ENCODE assay signal across 14 cellular contexts in genomic region chr12:120928864-120929652, GRCh38. TPM values are rescaled to one million over a fixed set of nuclear protein-coding genes. Genes with fewer than 3 reads are reported as not detected.
DNase-seq lines count a peak whose midpoint lies in the region; ATAC-seq and TF ChIP-seq lines count a peak whose summit lies in the region.
"Had no signal": no experiment of that assay in that cellular context is flagged by ENCODE, and none has a peak within 500 bp of the region (broad histone marks: within the 10 kb centered on the region; RNA-seq: fewer than 3 reads in every experiment).

No MANE protein-coding gene starts in this region.

- dilution Hi-C loops in IMR-90 (cut with HindIII; ENCODE audit: low sequenced_read_pairs, unreplicated experiment), result no loop called here

- H2BK20ac ChIP-seq in IMR-90 (ENCODE audit: low read depth, low read length), result no peak overlapping the region

- no peak overlapping the region for H3K23ac ChIP-seq in IMR-90 (ENCODE audit: low read depth, low read length)

- H3K4me3 Mint-ChIP-seq in Caco-2 (ENCODE audit: unreplicated experiment), result peak overlapping the region; percentile 57
- H3K4me3 Mint-ChIP-seq in endodermal cell, result no peak overlapping the region
- no peak overlapping the region for H3K4me3 Mint-ChIP-seq in immature natural killer cell
- H3K4me3 Mint-ChIP-seq: T-helper 2 cell treated with Interferon-gamma antibody and Interleukin-4, amounts not matched to agents 5 μg/mL and 100 μg/mL, for 36 hours had no signal

- no peaks in the 10 kb centered on the region for H3K36me3 Mint-ChIP-seq in Caco-2 (ENCODE audit: insufficient read depth, unreplicated experiment)
- no peaks in the 10 kb centered on the region for H3K36me3 Mint-ChIP-seq in endodermal cell (ENCODE audit: low read depth)
- no peaks in the 10 kb centered on the region for H3K36me3 Mint-ChIP-seq in immature natural killer cell

- TF ChIP-seq POLR2A in IMR-90 (IDR thresholded peaks at IDR 0.05; ENCODE audit: low read depth, low read length) (no peak), gastroesophageal sphincter (IDR thresholded peaks at IDR 0.05) (no peak)

- TF ChIP-seq CTCF in Caco-2 (IDR thresholded peaks at IDR 0.05; ENCODE audit: insufficient read depth in 1 of 2, low read depth in 1 of 2, low read length in 1 of 2, severe bottlenecking in 1 of 2, unreplicated experiment in 1 of 2) (no peak), IMR-90 (conservative IDR thresholded peaks at IDR 0.05; ENCODE audit: low read depth, low read length) (no peak), endodermal cell (conservative IDR thresholded peaks at IDR 0.05) (no peak), mucosa of descending colon (IDR thresholded peaks at IDR 0.05) (no peak), gastroesophageal sphincter (IDR thresholded peaks at IDR 0.05) (no peak)

- POLR2A ChIA-PET in Caco-2 (lab: Charles Lee) (interaction anchor here (0.6 kb wide), 1 partner anchor 10 kb away, joined by 3 read pairs; no protein-coding TSS in a partner anchor), IMR-90 (lab: Charles Lee; ENCODE audit: unreplicated experiment) (no interaction called here)

- no peaks in the 10 kb centered on the region for H3K79me1 ChIP-seq in IMR-90 (ENCODE audit: low read depth in 1 of 2, low read length in 2 of 2)

- no peak overlapping the region for H3K56ac ChIP-seq in IMR-90 (ENCODE audit: extremely low read depth, insufficient read depth, low read length)

- H3K9ac ChIP-seq in IMR-90 (ENCODE audit: low read depth, low read length) (no peak overlapping the region), endodermal cell (ENCODE audit: extremely low read depth, low read length, poor library complexity, severe bottlenecking) (no peak overlapping the region)

- H2AK9ac ChIP-seq in IMR-90 (replicated peaks; ENCODE audit: low read depth, low read length, poor library complexity), result no peak overlapping the region

- no peak overlapping the region for H2AK5ac ChIP-seq in IMR-90 (ENCODE audit: low read depth, low read length)

- H3K27me3 Mint-ChIP-seq in Caco-2 (ENCODE audit: insufficient read depth, unreplicated experiment) (no peaks in the 10 kb centered on the region), endodermal cell (ENCODE audit: insufficient read depth) (peaks cover 2% of the 10 kb centered on the region), immature natural killer cell (ENCODE audit: low read depth in 3 of 3) (peaks cover 0 to 5% (median 2%) of the 10 kb centered on the region in 3 donors)

- H2BK5ac ChIP-seq in IMR-90 (ENCODE audit: low read depth, low read length, poor library complexity, severe bottlenecking), result no peak overlapping the region

- in situ Hi-C loops in IMR-90 (cut with MboI; ENCODE audit: low sequenced_read_pairs), result no loop called here

- 67% methylated on average over 1 of the region's 13 CpGs; no CpG with 5 or more reads in 1 of the 2 experiments for WGBS in IMR-90 (ENCODE audit: extremely low coverage in 2 of 2, insufficient read length in 1 of 2), 2 experiments
- WGBS in endodermal cell (ENCODE audit: insufficient coverage in 1 of 2, insufficient read length in 1 of 2), 2 experiments, result 82 to 84% methylated on average over 11 to 13 of the region's 13 CpGs
- WGBS in gastroesophageal sphincter (ENCODE audit: low coverage in 1 of 2), 2 donors, result 18% methylated on average over 3 of the region's 13 CpGs; no CpG with 5 or more reads in 1 of the 2 donors

- H3K4me1 Mint-ChIP-seq in Caco-2 (ENCODE audit: low read depth, unreplicated experiment) (peaks cover 15% of the 10 kb centered on the region), endodermal cell (peaks cover 9% of the 10 kb centered on the region), immature natural killer cell (no peaks in the 10 kb centered on the region)

- H3K27ac ChIP-seq in IMR-90 (ENCODE audit: insufficient read depth, low read length) (no peak overlapping the region), endodermal cell (ENCODE audit: low read depth, low read length) (peak overlapping the region; percentile 32), gastroesophageal sphincter (no peak overlapping the region)
- H3K27ac ChIP-seq: testis had no signal

- H3K9me3 Mint-ChIP-seq in Caco-2 (ENCODE audit: unreplicated experiment), result no peaks in the 10 kb centered on the region
- no peaks in the 10 kb centered on the region for H3K9me3 Mint-ChIP-seq in endodermal cell
- H3K9me3 Mint-ChIP-seq in immature natural killer cell, result no peaks in the 10 kb centered on the region
- H3K9me3 Mint-ChIP-seq: T-helper 2 cell treated with Interferon-gamma antibody and Interleukin-4, amounts not matched to agents 5 μg/mL and 100 μg/mL, for 36 hours had no signal

- H4K91ac ChIP-seq in IMR-90 (ENCODE audit: insufficient read depth, low read depth, low read length), result no peak overlapping the region

- intact Hi-C loops in Caco-2 (cut with micrococcal nuclease; ENCODE audit: unreplicated experiment), result no loop called here
- intact Hi-C loops in IMR-90 (cut with micrococcal nuclease), result no loop called here
- intact Hi-C loops in mucosa of descending colon (cut with DNase I, micrococcal nuclease), result no loop called here

- H2AFZ ChIP-seq in IMR-90 (replicated peaks; ENCODE audit: low read length, poor library complexity), result peak overlapping the region; percentile 72

- TF ChIP-seq RAD21 in IMR-90 (IDR thresholded peaks at IDR 0.05; ENCODE audit: low read length), result no peak

- TF ChIP-seq EP300 in gastroesophageal sphincter (IDR thresholded peaks at IDR 0.05), result no peak

- no peak overlapping the region for H4K8ac ChIP-seq in IMR-90 (ENCODE audit: low read depth in 2 of 2, low read length in 2 of 2)

- H3K27me3 ChIP-seq in Caco-2 (replicated peaks; ENCODE audit: control insufficient read depth, insufficient read depth, low read length), result no peaks in the 10 kb centered on the region
- H3K27me3 ChIP-seq in IMR-90 (ENCODE audit: control insufficient read depth, insufficient read depth, low read length), result no peaks in the 10 kb centered on the region; the same call in 1 of the 2 replicates
- H3K27me3 ChIP-seq in endodermal cell (ENCODE audit: control insufficient read depth, insufficient read depth, low read length, poor library complexity, severe bottlenecking), result no peaks in the 10 kb centered on the region
- H3K27me3 ChIP-seq in gastroesophageal sphincter, result no peaks in the 10 kb centered on the region
- H3K27me3 ChIP-seq: testis had no signal

- CTCF ChIA-PET in Caco-2 (lab: Charles Lee) (no interaction called here), IMR-90 (lab: Yijun Ruan, JAX) (no interaction called here)

- DNase-seq in Caco-2, result peak; percentile 72 to 85
- no peak for DNase-seq in IMR-90
- DNase-seq in endodermal cell, result peak; percentile 92
- peak; percentile 55 to 76 (median 59) for DNase-seq in mucosa of descending colon
- DNase-seq in activated CD8-positive, alpha-beta memory T cell treated with anti-CD3 and anti-CD28 coated beads for 24 hours, result no peak
- DNase-seq in immature natural killer cell, result no peak
- DNase-seq: anterior cingulate cortex, C1 segment of cervical spinal cord, HCEC 1CT, occipital lobe, testis had no signal

- no peak overlapping the region for H2BK120ac ChIP-seq in IMR-90 (ENCODE audit: low read depth, low read length)

- H4K5ac ChIP-seq in IMR-90 (ENCODE audit: low read depth, low read length), result no peak overlapping the region

- H3K4me1 ChIP-seq in Caco-2 (peaks cover 9% of the 10 kb centered on the region), IMR-90 (ENCODE audit: control insufficient read depth, insufficient read depth, low read length) (no peaks in the 10 kb centered on the region), endodermal cell (ENCODE audit: control insufficient read depth, insufficient read depth, low read length) (no peaks in the 10 kb centered on the region), mucosa of descending colon (ENCODE audit: low read depth) (peaks cover 5% of the 10 kb centered on the region), gastroesophageal sphincter (no peaks in the 10 kb centered on the region)
- H3K4me1 ChIP-seq: testis had no signal

- H3K4me2 ChIP-seq in IMR-90 (ENCODE audit: low read depth, low read length), result no peak overlapping the region

- H3K36me3 ChIP-seq in Caco-2 (ENCODE audit: control insufficient read depth, insufficient read depth, low read length), result no peaks in the 10 kb centered on the region
- H3K36me3 ChIP-seq in IMR-90 (ENCODE audit: control insufficient read depth, insufficient read depth, low read length), result no peaks in the 10 kb centered on the region
- H3K36me3 ChIP-seq in endodermal cell (ENCODE audit: control insufficient read depth, insufficient read depth, low read length), result no peaks in the 10 kb centered on the region
- H3K36me3 ChIP-seq in mucosa of descending colon (ENCODE audit: low read depth), result no peaks in the 10 kb centered on the region
- H3K36me3 ChIP-seq in gastroesophageal sphincter, result no peaks in the 10 kb centered on the region

- no peaks in the 10 kb centered on the region for H3K9me1 ChIP-seq in IMR-90 (ENCODE audit: insufficient read depth, low read length)

- H3K27ac Mint-ChIP-seq in Caco-2 (ENCODE audit: unreplicated experiment), result peak overlapping the region; percentile 79
- H3K27ac Mint-ChIP-seq in endodermal cell, result peak overlapping the region; percentile 79
- peak overlapping the region in 1 of 6 donors; percentile 12 for H3K27ac Mint-ChIP-seq in immature natural killer cell
- H3K27ac Mint-ChIP-seq: T-helper 2 cell treated with Interferon-gamma antibody and Interleukin-4, amounts not matched to agents 5 μg/mL and 100 μg/mL, for 36 hours had no signal

- H3K14ac ChIP-seq in IMR-90 (replicated peaks; ENCODE audit: low read depth, low read length), result no peak overlapping the region

- no peak overlapping the region for H2BK15ac ChIP-seq in IMR-90 (ENCODE audit: low read depth, low read length)

- no TSS peak for BruUV-seq in Caco-2 (replicated peaks; lab: Mats Ljungman, UMichigan)
- no TSS peak for BruUV-seq in IMR-90 (replicated peaks; lab: Mats Ljungman, UMichigan)

- ATAC-seq in IMR-90 (ENCODE audit: low read depth) (no peak), mucosa of descending colon (peak; percentile 83), SK-N-SH treated with all-trans-retinoic acid at 6 μM for 48 hours (no peak), gastroesophageal sphincter (no peak)

- no peaks in the 10 kb centered on the region for H4K20me1 ChIP-seq in IMR-90 (ENCODE audit: insufficient read depth, low read length)

- no peak overlapping the region for H3K4me3 ChIP-seq in Caco-2 (ENCODE audit: low read depth, low read length)
- H3K4me3 ChIP-seq in IMR-90 (ENCODE audit: insufficient read depth, low read depth, low read length), result no peak overlapping the region
- H3K4me3 ChIP-seq in endodermal cell (ENCODE audit: low read length), result no peak overlapping the region
- no peak overlapping the region for H3K4me3 ChIP-seq in mucosa of descending colon
- no peak overlapping the region for H3K4me3 ChIP-seq in gastroesophageal sphincter
- H3K4me3 ChIP-seq: testis had no signal

- H3K4ac ChIP-seq in IMR-90 (ENCODE audit: low read depth, low read length), result no peak overlapping the region

- H3K9me3 ChIP-seq in Caco-2, result no peaks in the 10 kb centered on the region
- no peaks in the 10 kb centered on the region for H3K9me3 ChIP-seq in IMR-90 (ENCODE audit: control insufficient read depth, insufficient read depth, low read length)
- H3K9me3 ChIP-seq in endodermal cell (ENCODE audit: control insufficient read depth, low read length), result no peaks in the 10 kb centered on the region
- no peaks in the 10 kb centered on the region for H3K9me3 ChIP-seq in mucosa of descending colon
- no peaks in the 10 kb centered on the region for H3K9me3 ChIP-seq in gastroesophageal sphincter
- H3K9me3 ChIP-seq: testis had no signal

- H3K18ac ChIP-seq in IMR-90 (ENCODE audit: low read depth, low read length), result no peak overlapping the region

RNA-seq across cellular contexts. Expression of gene SPPL3, which starts 24.9 kb away (rescaled TPM):
- 63.4 and 65.6 TPM in 2 replicates for total RNA-seq in Caco-2 (2022)
- total RNA-seq in IMR-90 (2012; rRNA removed), result 1.6 and 3.6 TPM in 2 replicates
- 14.4 and 18.0 TPM in 2 replicates for polyA plus RNA-seq in IMR-90 (2012; rRNA removed)
- 11.8 and 26.7 TPM in 2 replicates for polyA plus RNA-seq in IMR-90 (2012; cell fraction: cytosol; rRNA removed)
- polyA plus RNA-seq in IMR-90 (2012; cell fraction: nucleus; rRNA removed; ENCODE audit: low replicate concordance), result 13.3 and 14.2 TPM in 2 replicates
- total RNA-seq in endodermal cell, result 10 to 100 TPM; 41.1 to 46.8 TPM
- 68.2 TPM for polyA plus RNA-seq in endodermal cell (2013, experiment 1 of 2)
- 54.4 TPM for polyA plus RNA-seq in endodermal cell (2013, experiment 2 of 2)
- 10 to 100 TPM; 51.8 to 72.1 (median 65.6) TPM for total RNA-seq in mucosa of descending colon
- polyA plus RNA-seq in immature natural killer cell, result 10 to 100 TPM; 10.2 to 18.8 (median 15.6) TPM
- total RNA-seq in gastroesophageal sphincter, result 10 to 100 TPM; 16.2 to 20.2 (median 19.0) TPM

RNA-seq across cellular contexts. Expression of gene HNF1A, which starts 49.3 kb away (rescaled TPM):
- total RNA-seq in Caco-2 (2022), result 37.1 and 41.2 TPM in 2 replicates
- under 0.01 TPM in 1 of 2 replicates, not detected in the other for total RNA-seq in IMR-90 (2012; rRNA removed)
- polyA plus RNA-seq in IMR-90 (2012; rRNA removed), result 0.06 TPM in 1 of 2 replicates, not detected in the other
- polyA plus RNA-seq in IMR-90 (2012; cell fraction: cytosol; rRNA removed), result 0.03 TPM in 1 of 2 replicates, not detected in the other
- polyA plus RNA-seq in IMR-90 (2012; cell fraction: nucleus; rRNA removed; ENCODE audit: low replicate concordance), result 0.02 TPM in 2 replicates
- under 1 TPM; 0.24 to 0.42 TPM for total RNA-seq in endodermal cell
- polyA plus RNA-seq in endodermal cell (2013, experiment 1 of 2), result 0.21 TPM
- polyA plus RNA-seq in endodermal cell (2013, experiment 2 of 2), result 0.12 TPM
- total RNA-seq in mucosa of descending colon, result 10 to 100 TPM in 2 of 3 donors, 1 to 10 TPM in 1; 6.5 to 22.6 (median 14.4) TPM
- polyA plus RNA-seq in immature natural killer cell, result not detected
- total RNA-seq in gastroesophageal sphincter, result under 1 TPM in 2 of 4 donors, not detected in 2; 0.27 to 0.47 TPM
- total RNA-seq: occipital lobe had no signal

Comparison
In these comparisons a context has a peak if more than half of its experiments do, and no peak if none do; other contexts are left out.
1. DNase-seq: peak in Caco-2 (2 of 2), endodermal cell (single experiment) and mucosa of descending colon (3 of 3); none in IMR-90 (single experiment), activated CD8-positive, alpha-beta memory T cell treated with anti-CD3 and anti-CD28 coated beads for 24 hours (single experiment) and immature natural killer cell (0 of 3).